Comparison of ENCODE assay signal across 22 cellular contexts in genomic region chr12:70040141-70040540, GRCh38.
DNase-seq lines count a peak whose midpoint lies in the region; ATAC-seq and TF ChIP-seq lines count a peak whose summit lies in the region.
"Had no signal": no experiment of that assay in that cellular context is flagged by ENCODE, and none has a peak within 500 bp of the region (broad histone marks: within the 10 kb centered on the region; RNA-seq: fewer than 3 reads in every experiment).

No MANE protein-coding gene starts in this region.

- no peaks in the 10 kb centered on the region for H3K27me3 ChIP-seq in aorta (ENCODE audit: control insufficient read depth in 1 of 2, insufficient read depth in 2 of 2, low read length in 1 of 2)
- no peaks in the 10 kb centered on the region for H3K27me3 ChIP-seq in CD8-positive, alpha-beta memory T cell (ENCODE audit: insufficient read depth, low read length, poor library complexity, severe bottlenecking)
- H3K27me3 ChIP-seq: BLaER1, dorsolateral prefrontal cortex had no signal

- H3K4me1 ChIP-seq in aorta (ENCODE audit: control insufficient read depth in 1 of 2, insufficient read depth in 2 of 2, low read length in 2 of 2): peaks cover 0 to 3% of the 10 kb centered on the region in 2 donors
- no peaks in the 10 kb centered on the region for H3K4me1 ChIP-seq in CD8-positive, alpha-beta memory T cell (ENCODE audit: insufficient read depth, low read length)
- H3K4me1 ChIP-seq: BLaER1 had no signal

- H3K4me3 ChIP-seq in fibroblast of villous mesenchyme (ENCODE audit: low read depth, low read length): no peak overlapping the region
- no peak overlapping the region for H3K4me3 ChIP-seq in aorta (ENCODE audit: low read length in 2 of 2)
- no peak overlapping the region for H3K4me3 ChIP-seq in CD8-positive, alpha-beta memory T cell (ENCODE audit: low read length)
- H3K4me3 ChIP-seq: BLaER1, dorsolateral prefrontal cortex, mucosa of descending colon had no signal

- no peaks in the 10 kb centered on the region for H3K36me3 ChIP-seq in aorta (ENCODE audit: control insufficient read depth in 1 of 2, insufficient read depth in 2 of 2, low read length in 1 of 2)
- H3K36me3 ChIP-seq in CD8-positive, alpha-beta memory T cell (ENCODE audit: insufficient read depth, low read length): no peaks in the 10 kb centered on the region
- H3K36me3 ChIP-seq: BLaER1 had no signal

- CTCF ChIA-PET in CD8-positive, alpha-beta memory T cell (lab: Charles Lee): no interaction called here

- H3K27me3 Mint-ChIP-seq in mesothelial cell of epicardium (ENCODE audit: low read depth): no peaks in the 10 kb centered on the region
- H3K27me3 Mint-ChIP-seq in CD8-positive, alpha-beta memory T cell: peaks cover 3 to 4% of the 10 kb centered on the region in 2 donors

- 5 to 9% methylated on average over 2 of the region's 2 CpGs for WGBS in aorta, 2 donors

- TF ChIP-seq CTCF in fibroblast of villous mesenchyme (IDR thresholded peaks at IDR 0.05; ENCODE audit: insufficient read depth, low read depth, low read length): no peak
- no peak for TF ChIP-seq CTCF in mesothelial cell of epicardium (IDR thresholded peaks at IDR 0.05; ENCODE audit: unreplicated experiment)

- DNase-seq in Right ventricle myocardium superior: no peak
- DNase-seq in cardiac septum (ENCODE audit: low spot score): no peak
- peak; percentile 20 for DNase-seq in fibroblast of villous mesenchyme (ENCODE audit: low read depth)
- DNase-seq in mesothelial cell of epicardium (ENCODE audit: low spot score in 2 of 2, unreplicated experiment in 2 of 2): no peak
- no peak for DNase-seq in aorta
- DNase-seq in CD8-positive, alpha-beta memory T cell: no peak
- DNase-seq in HPDE6-E6E7 (ENCODE audit: extremely low spot score): no peak
- no peak for DNase-seq in stimulated activated effector memory CD8-positive, alpha-beta T cell treated with anti-CD3 and anti-CD28 coated beads, Interleukin-12 subunit alpha, Interleukin-12 subunit beta, amount 100 ng/mL, for 72 hours (ENCODE audit: low spot score in 2 of 2)
- DNase-seq: activated T-cell treated with anti-CD3 and anti-CD28 coated beads, Interleukin-2, amount 50 U/mL, for 72 hours; Calu3; dorsolateral prefrontal cortex; HFFc6; mucosa of descending colon; NCI-H1436; NCI-H524; retina had no signal

- no peaks in the 10 kb centered on the region for H3K9me3 ChIP-seq in aorta (ENCODE audit: control insufficient read depth, low read length)
- H3K9me3 ChIP-seq in CD8-positive, alpha-beta memory T cell (ENCODE audit: low read length): no peaks in the 10 kb centered on the region
- H3K9me3 ChIP-seq: BLaER1, mucosa of descending colon had no signal

- ATAC-seq in Right ventricle myocardium superior (ENCODE audit: poor library complexity) (peak; percentile 62), aorta (ENCODE audit: low FRiP score) (peak; percentile 79)
- no peak for ATAC-seq in stimulated activated effector memory CD8-positive, alpha-beta T cell treated with anti-CD3 and anti-CD28 coated beads, Interleukin-12 subunit alpha, Interleukin-12 subunit beta, amount 100 ng/mL, for 72 hours
- ATAC-seq: activated CD4-positive, CD25-positive, alpha-beta regulatory T cell treated with anti-CD3 and anti-CD28 coated beads, Interleukin-2, amount 50 U/mL, for 24 hours; activated T-cell treated with anti-CD3 and anti-CD28 coated beads, Interleukin-2, amount 50 U/mL, for 72 hours; left lobe of liver; mucosa of descending colon had no signal

- POLR2A ChIA-PET in CD8-positive, alpha-beta memory T cell (lab: Charles Lee): no interaction called here

- H3K9me3 Mint-ChIP-seq in mesothelial cell of epicardium: no peaks in the 10 kb centered on the region
- no peaks in the 10 kb centered on the region for H3K9me3 Mint-ChIP-seq in CD8-positive, alpha-beta memory T cell
- H3K9me3 Mint-ChIP-seq in stimulated activated effector memory CD8-positive, alpha-beta T cell treated with anti-CD3 and anti-CD28 coated beads, Interleukin-12 subunit alpha, Interleukin-12 subunit beta, amount 100 ng/mL, for 72 hours: no peaks in the 10 kb centered on the region
- H3K9me3 Mint-ChIP-seq: activated T-cell treated with anti-CD3 and anti-CD28 coated beads, Interleukin-2, amount 50 U/mL, for 72 hours had no signal

- H3K36me3 Mint-ChIP-seq in mesothelial cell of epicardium: no peaks in the 10 kb centered on the region
- H3K36me3 Mint-ChIP-seq in CD8-positive, alpha-beta memory T cell: no peaks in the 10 kb centered on the region
- H3K36me3 Mint-ChIP-seq in stimulated activated effector memory CD8-positive, alpha-beta T cell treated with anti-CD3 and anti-CD28 coated beads, Interleukin-12 subunit alpha, Interleukin-12 subunit beta, amount 100 ng/mL, for 72 hours: no peaks in the 10 kb centered on the region
- H3K36me3 Mint-ChIP-seq: activated naive CD8-positive, alpha-beta T cell had no signal

- intact Hi-C loops in Right ventricle myocardium superior (cut with DNase I) (no loop called here), cardiac septum (cut with DNase I) (loop anchor here (10.0 kb wide), 2 partner anchors 55 to 145 kb away; no protein-coding TSS in a partner anchor), aorta (cut with DNase I) (loop anchor here (5.0 kb wide), 2 partner anchors 43 to 48 kb away; no protein-coding TSS in a partner anchor)

- no peak overlapping the region for H3K27ac ChIP-seq in aorta (ENCODE audit: low read depth in 1 of 2, low read length in 2 of 2)
- no peak overlapping the region for H3K27ac ChIP-seq in CD8-positive, alpha-beta memory T cell (ENCODE audit: low read depth, low read length)
- H3K27ac ChIP-seq: BLaER1, dorsolateral prefrontal cortex, epithelial cell of prostate, RWPE1 had no signal

- no peak overlapping the region for H3K4me3 Mint-ChIP-seq in mesothelial cell of epicardium
- H3K4me3 Mint-ChIP-seq in CD8-positive, alpha-beta memory T cell: no peak overlapping the region
- H3K4me3 Mint-ChIP-seq in stimulated activated effector memory CD8-positive, alpha-beta T cell treated with anti-CD3 and anti-CD28 coated beads, Interleukin-12 subunit alpha, Interleukin-12 subunit beta, amount 100 ng/mL, for 72 hours: no peak overlapping the region
- H3K4me3 Mint-ChIP-seq: activated naive CD8-positive, alpha-beta T cell; activated T-cell treated with anti-CD3 and anti-CD28 coated beads, Interleukin-2, amount 50 U/mL, for 72 hours; HFFc6 had no signal

- peak overlapping the region; percentile 81 for H3K27ac Mint-ChIP-seq in mesothelial cell of epicardium
- no peak overlapping the region for H3K27ac Mint-ChIP-seq in CD8-positive, alpha-beta memory T cell
- H3K27ac Mint-ChIP-seq in stimulated activated effector memory CD8-positive, alpha-beta T cell treated with anti-CD3 and anti-CD28 coated beads, Interleukin-12 subunit alpha, Interleukin-12 subunit beta, amount 100 ng/mL, for 72 hours: no peak overlapping the region
- H3K27ac Mint-ChIP-seq: activated naive CD8-positive, alpha-beta T cell; activated T-cell treated with anti-CD3 and anti-CD28 coated beads, Interleukin-2, amount 50 U/mL, for 72 hours; HFFc6 had no signal

- peaks cover 6% of the 10 kb centered on the region for H3K4me1 Mint-ChIP-seq in mesothelial cell of epicardium
- H3K4me1 Mint-ChIP-seq in CD8-positive, alpha-beta memory T cell: no peaks in the 10 kb centered on the region
- no peaks in the 10 kb centered on the region for H3K4me1 Mint-ChIP-seq in stimulated activated effector memory CD8-positive, alpha-beta T cell treated with anti-CD3 and anti-CD28 coated beads, Interleukin-12 subunit alpha, Interleukin-12 subunit beta, amount 100 ng/mL, for 72 hours
